In the genomic region with DNA sequence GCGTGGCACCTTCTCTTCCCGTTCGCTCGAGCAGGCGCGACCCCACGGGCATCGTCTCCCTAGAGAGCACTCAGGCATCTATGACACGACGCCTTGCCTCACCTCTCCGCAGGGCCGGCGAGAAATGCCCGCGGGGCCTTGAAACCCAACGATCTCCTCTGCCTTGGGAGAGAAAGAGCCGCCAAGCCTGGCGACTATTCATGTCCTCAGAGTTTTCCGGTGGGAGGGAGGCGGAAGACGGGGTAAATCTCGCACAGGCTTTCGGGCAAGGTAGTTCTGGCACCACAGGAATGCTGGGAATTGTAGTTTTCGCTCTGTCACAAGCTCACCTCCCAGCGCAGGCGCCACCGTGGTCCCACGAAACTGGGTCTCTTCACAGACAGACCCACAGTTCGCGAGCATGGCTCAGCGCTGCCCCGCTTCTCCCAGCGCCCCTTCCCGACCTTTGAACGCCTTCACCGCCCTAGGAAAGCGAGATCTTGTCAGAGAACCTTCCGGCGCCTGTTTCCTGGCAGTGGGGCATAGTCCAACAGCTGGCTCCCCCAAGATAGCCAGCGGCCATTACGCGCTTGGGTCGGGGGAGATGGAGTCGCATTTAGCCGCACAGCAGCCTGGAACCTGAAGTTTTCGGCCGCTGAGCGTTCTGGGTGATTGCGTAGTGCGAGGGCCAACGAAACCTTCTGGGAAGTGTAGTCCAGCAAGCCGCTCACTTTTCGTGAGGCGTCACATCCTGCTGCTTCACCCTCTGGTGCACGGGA, we compare ENCODE assay signal across 8 cellular contexts. TPM values are rescaled to one million over a fixed set of nuclear protein-coding genes. Genes with fewer than 3 reads are reported as not detected.
DNase-seq lines count a peak whose midpoint lies in the region; ATAC-seq and TF ChIP-seq lines count a peak whose summit lies in the region.

CCDC90B (minus strand) TSS at position 597 of the 758 bp plus-strand sequence; CDS start at position 202, 395 bp downstream.

- peak within 1 kb of the TSS; percentile 91 for H3K9ac ChIP-seq in fibroblast of lung (ENCODE audit: insufficient read depth, low read length)

- H3K9me3 Mint-ChIP-seq in activated T-helper 17 cell treated with anti-CD3 and anti-CD28 coated beads, Interleukin-2, amount 50 U/mL, for 72 hours, result peaks cover 4% of the 10 kb centered on the region
- peaks cover 0 to 4% (median 0%) of the 10 kb centered on the region in 11 donors for H3K9me3 Mint-ChIP-seq in naive thymus-derived CD4-positive, alpha-beta T cell
- H3K9me3 Mint-ChIP-seq in stimulated activated naive B cell treated with anti-CD40 and anti-IgM and Interleukin-4, amounts not matched to agents 10 μg/mL and 1 μg/mL and 100 μg/mL, for 72 hours, result peaks cover 0 to 2% of the 10 kb centered on the region in 2 donors

- no peaks in the 10 kb centered on the region for H3K27me3 Mint-ChIP-seq in activated T-helper 17 cell treated with anti-CD3 and anti-CD28 coated beads, Interleukin-2, amount 50 U/mL, for 72 hours
- peaks cover 0 to 11% (median 0%) of the 10 kb centered on the region in 5 donors for H3K27me3 Mint-ChIP-seq in naive thymus-derived CD4-positive, alpha-beta T cell
- no peaks in the 10 kb centered on the region for H3K27me3 Mint-ChIP-seq in stimulated activated naive B cell treated with anti-CD40 and anti-IgM and Interleukin-4, amounts not matched to agents 10 μg/mL and 1 μg/mL and 100 μg/mL, for 72 hours

- H3K4me2 ChIP-seq in fibroblast of lung (ENCODE audit: extremely low read depth, insufficient read depth, low read length), result peak within 1 kb of the TSS; percentile 99

- POLR2A ChIA-PET in RWPE1 (lab: Yijun Ruan, JAX; ENCODE audit: low non-redundant PET), result interaction anchor here (0.5 to 0.7 kb wide), 2 partner anchors 129 to 387 kb away, joined by 3 to 10 read pairs; no protein-coding TSS in a partner anchor
- POLR2A ChIA-PET in naive thymus-derived CD4-positive, alpha-beta T cell (lab: Charles Lee), result interaction anchor here (0.5 to 2.2 kb wide), 15 partner anchors 10 to 554 kb away, joined by 3 to 32 read pairs (median 4); partner anchors contain the start of genes DDIAS, FAM181B, PCF11 and PRCP

- H3K9me3 ChIP-seq in fibroblast of lung (ENCODE audit: control insufficient read depth, insufficient read depth, low read depth, low read length), result no peaks in the 10 kb centered on the region
- H3K9me3 ChIP-seq in naive thymus-derived CD4-positive, alpha-beta T cell (ENCODE audit: control insufficient read depth in 2 of 3, low read length in 3 of 3), result no peaks in the 10 kb centered on the region

- TF ChIP-seq CTCF in LNCaP clone FGC (IDR thresholded peaks at IDR 0.05; ENCODE audit: control insufficient read depth, extremely low read depth, insufficient read depth), result peak; percentile 73
- TF ChIP-seq CTCF in RWPE1 (conservative IDR thresholded peaks at IDR 0.05; ENCODE audit: low read depth), result peak; percentile 61
- no peak for TF ChIP-seq CTCF in fibroblast of lung (conservative IDR thresholded peaks at IDR 0.05 in 1 of 2, IDR thresholded peaks at IDR 0.05 in 1 of 2; ENCODE audit: low read depth in 1 of 2, low read length in 2 of 2)

- peaks cover 4% of the 10 kb centered on the region for H3K4me1 ChIP-seq in fibroblast of lung (ENCODE audit: control insufficient read depth, extremely low read depth, insufficient read depth, low read length)
- H3K4me1 ChIP-seq in naive thymus-derived CD4-positive, alpha-beta T cell (ENCODE audit: control insufficient read depth in 2 of 2, insufficient read depth in 2 of 2, low read length in 2 of 2), result peaks cover 14 to 23% of the 10 kb centered on the region in 2 donors

- peak within 1 kb of the TSS; percentile 96 for H3K27ac Mint-ChIP-seq in activated T-helper 17 cell treated with anti-CD3 and anti-CD28 coated beads, Interleukin-2, amount 50 U/mL, for 72 hours
- peak within 1 kb of the TSS; percentile 98 to 100 (median 99) for H3K27ac Mint-ChIP-seq in naive thymus-derived CD4-positive, alpha-beta T cell
- H3K27ac Mint-ChIP-seq in stimulated activated naive B cell treated with anti-CD40 and anti-IgM and Interleukin-4, amounts not matched to agents 10 μg/mL and 1 μg/mL and 100 μg/mL, for 72 hours, result peak within 1 kb of the TSS; percentile 100

- peak within 1 kb of the TSS; percentile 85 for H3K4me3 Mint-ChIP-seq in activated T-helper 17 cell treated with anti-CD3 and anti-CD28 coated beads, Interleukin-2, amount 50 U/mL, for 72 hours
- peak within 1 kb of the TSS; percentile 92 to 100 (median 98) for H3K4me3 Mint-ChIP-seq in naive thymus-derived CD4-positive, alpha-beta T cell
- peak within 1 kb of the TSS; percentile 95 to 99 for H3K4me3 Mint-ChIP-seq in stimulated activated naive B cell treated with anti-CD40 and anti-IgM and Interleukin-4, amounts not matched to agents 10 μg/mL and 1 μg/mL and 100 μg/mL, for 72 hours

- no peaks in the 10 kb centered on the region for H3K36me3 Mint-ChIP-seq in activated T-helper 17 cell treated with anti-CD3 and anti-CD28 coated beads, Interleukin-2, amount 50 U/mL, for 72 hours (ENCODE audit: low read depth)
- H3K36me3 Mint-ChIP-seq in naive thymus-derived CD4-positive, alpha-beta T cell, result peaks cover 0 to 12% (median 0%) of the 10 kb centered on the region in 5 donors
- peaks cover 2 to 5% of the 10 kb centered on the region in 2 donors for H3K36me3 Mint-ChIP-seq in stimulated activated naive B cell treated with anti-CD40 and anti-IgM and Interleukin-4, amounts not matched to agents 10 μg/mL and 1 μg/mL and 100 μg/mL, for 72 hours

- H3K36me3 ChIP-seq in fibroblast of lung (ENCODE audit: control insufficient read depth, insufficient read depth, low read length), result no peaks in the 10 kb centered on the region
- peaks cover 0 to 7% (median 0%) of the 10 kb centered on the region in 3 experiments for H3K36me3 ChIP-seq in naive thymus-derived CD4-positive, alpha-beta T cell (ENCODE audit: control insufficient read depth in 2 of 3, insufficient read depth in 3 of 3, low read length in 3 of 3)

- peak within 1 kb of the TSS; percentile 91 for H2AFZ ChIP-seq in fibroblast of lung (ENCODE audit: low read length)

- H4K20me1 ChIP-seq in fibroblast of lung (ENCODE audit: control insufficient read depth, extremely low read depth, insufficient read depth, low read length), result no peaks in the 10 kb centered on the region

- DNase-seq in EH (ENCODE audit: low read depth) (peak; percentile 98), GOT3 (lab: John Stamatoyannopoulos, UW) (peak; percentile 57), LNCaP clone FGC (ENCODE audit: low read depth) (peak; percentile 96), RWPE1 (ENCODE audit: low spot score) (peak; percentile 93), fibroblast of lung (ENCODE audit: low read depth in 2 of 2) (peak; percentile 98 to 99)
- peak; percentile 83 to 97 (median 96) for DNase-seq in naive thymus-derived CD4-positive, alpha-beta T cell
- DNase-seq in stimulated activated naive B cell treated with anti-CD40 and anti-IgM and Interleukin-4, amounts not matched to agents 10 μg/mL and 1 μg/mL and 100 μg/mL, for 72 hours, result peak; percentile 92

- peak within 1 kb of the TSS; percentile 98 for H3K27ac ChIP-seq in RWPE1
- H3K27ac ChIP-seq in fibroblast of lung (ENCODE audit: insufficient read depth, low read length), result peak within 1 kb of the TSS; percentile 97
- peak within 1 kb of the TSS; percentile 95 for H3K27ac ChIP-seq in naive thymus-derived CD4-positive, alpha-beta T cell (ENCODE audit: low read depth, low read length)

- H3K4me3 ChIP-seq in LNCaP clone FGC (ENCODE audit: low read depth, low read length), result peak within 1 kb of the TSS; percentile 88
- peak within 1 kb of the TSS; percentile 87 to 99 (median 94) for H3K4me3 ChIP-seq in fibroblast of lung (replicated peaks in 1 of 4; ENCODE audit: control extremely low read depth in 1 of 4, insufficient read depth in 1 of 4, low read depth in 3 of 4, low read length in 4 of 4)
- H3K4me3 ChIP-seq in naive thymus-derived CD4-positive, alpha-beta T cell (ENCODE audit: low read length), result peak within 1 kb of the TSS; percentile 93

- CTCF ChIA-PET in RWPE1 (lab: Yijun Ruan, JAX), result interaction anchor here (0.5 to 0.8 kb wide), 2 partner anchors 40 to 281 kb away, joined by 3 read pairs; no protein-coding TSS in a partner anchor
- CTCF ChIA-PET in naive thymus-derived CD4-positive, alpha-beta T cell (lab: Charles Lee), result interaction anchor here (0.7 kb wide), 1 partner anchor 9 kb away, joined by 3 read pairs; no protein-coding TSS in a partner anchor

- intact Hi-C loops in naive thymus-derived CD4-positive, alpha-beta T cell (cut with micrococcal nuclease), result loop anchor here (1.0 to 10.0 kb wide), 8 partner anchors 93 to 1417 kb away; partner anchors contain the start of genes ANKRD42 (in 2 of the 2), DDIAS (in 2 of the 2), RAB30 (in 2 of the 2) and FAM181B (in 1 of the 2)

- no peaks in the 10 kb centered on the region for H3K27me3 ChIP-seq in fibroblast of lung (ENCODE audit: control insufficient read depth, insufficient read depth, low read length)
- no peaks in the 10 kb centered on the region for H3K27me3 ChIP-seq in naive thymus-derived CD4-positive, alpha-beta T cell (ENCODE audit: control insufficient read depth in 2 of 2, insufficient read depth in 2 of 2, low read length in 2 of 2)

- H3K79me2 ChIP-seq in fibroblast of lung (ENCODE audit: control insufficient read depth, insufficient read depth, low read length), result peaks cover 33% of the 10 kb centered on the region

- ATAC-seq in activated T-helper 17 cell treated with anti-CD3 and anti-CD28 coated beads, Interleukin-2, amount 50 U/mL, for 72 hours (replicated peaks), result peak; percentile 93
- peak; percentile 93 for ATAC-seq in naive thymus-derived CD4-positive, alpha-beta T cell
- peak; percentile 91 to 93 for ATAC-seq in stimulated activated naive B cell treated with anti-CD40 and anti-IgM and Interleukin-4, amounts not matched to agents 10 μg/mL and 1 μg/mL and 100 μg/mL, for 72 hours (replicated peaks)

- peaks cover 11% of the 10 kb centered on the region for H3K4me1 Mint-ChIP-seq in activated T-helper 17 cell treated with anti-CD3 and anti-CD28 coated beads, Interleukin-2, amount 50 U/mL, for 72 hours
- H3K4me1 Mint-ChIP-seq in naive thymus-derived CD4-positive, alpha-beta T cell, result peaks cover 19 to 52% (median 36%) of the 10 kb centered on the region in 7 donors
- peaks cover 18 to 24% of the 10 kb centered on the region in 2 donors for H3K4me1 Mint-ChIP-seq in stimulated activated naive B cell treated with anti-CD40 and anti-IgM and Interleukin-4, amounts not matched to agents 10 μg/mL and 1 μg/mL and 100 μg/mL, for 72 hours

RNA-seq across cellular contexts. Expression of gene CCDC90B, which starts in this region (rescaled TPM):
- total RNA-seq in activated T-helper 17 cell treated with anti-CD3 and anti-CD28 coated beads, Interleukin-2, amount 50 U/mL, for 72 hours, result 10 to 100 TPM; 25.4 to 30.7 TPM
- total RNA-seq in fibroblast of lung, result 94.3 and 109 TPM in 2 replicates
- 52.9 and 66.2 TPM in 2 replicates for polyA plus RNA-seq in fibroblast of lung
- polyA plus RNA-seq in fibroblast of lung (2012), result 53.1 and 61.5 TPM in 2 replicates
- polyA minus RNA-seq in fibroblast of lung (ENCODE audit: low replicate concordance), result 7.0 and 14.0 TPM in 2 replicates
- total RNA-seq in naive thymus-derived CD4-positive, alpha-beta T cell, result 10 to 100 TPM; 19.1 to 40.8 (median 27.8) TPM
- polyA plus RNA-seq in naive thymus-derived CD4-positive, alpha-beta T cell, result 10 to 100 TPM; 50.1 to 60.2 TPM

Comparison
In these comparisons a context has a peak if more than half of its experiments do, and no peak if none do; other contexts are left out.
1. Peak in every context shown above with its lines: DNase-seq, ATAC-seq, H3K4me3 ChIP-seq and H3K27ac ChIP-seq.
2. CTCF ChIP-seq: peak in LNCaP clone FGC (single experiment) and RWPE1 (single experiment); none in fibroblast of lung (0 of 2).